8 cellular contexts compared by ENCODE assay signal in the genomic region with DNA sequence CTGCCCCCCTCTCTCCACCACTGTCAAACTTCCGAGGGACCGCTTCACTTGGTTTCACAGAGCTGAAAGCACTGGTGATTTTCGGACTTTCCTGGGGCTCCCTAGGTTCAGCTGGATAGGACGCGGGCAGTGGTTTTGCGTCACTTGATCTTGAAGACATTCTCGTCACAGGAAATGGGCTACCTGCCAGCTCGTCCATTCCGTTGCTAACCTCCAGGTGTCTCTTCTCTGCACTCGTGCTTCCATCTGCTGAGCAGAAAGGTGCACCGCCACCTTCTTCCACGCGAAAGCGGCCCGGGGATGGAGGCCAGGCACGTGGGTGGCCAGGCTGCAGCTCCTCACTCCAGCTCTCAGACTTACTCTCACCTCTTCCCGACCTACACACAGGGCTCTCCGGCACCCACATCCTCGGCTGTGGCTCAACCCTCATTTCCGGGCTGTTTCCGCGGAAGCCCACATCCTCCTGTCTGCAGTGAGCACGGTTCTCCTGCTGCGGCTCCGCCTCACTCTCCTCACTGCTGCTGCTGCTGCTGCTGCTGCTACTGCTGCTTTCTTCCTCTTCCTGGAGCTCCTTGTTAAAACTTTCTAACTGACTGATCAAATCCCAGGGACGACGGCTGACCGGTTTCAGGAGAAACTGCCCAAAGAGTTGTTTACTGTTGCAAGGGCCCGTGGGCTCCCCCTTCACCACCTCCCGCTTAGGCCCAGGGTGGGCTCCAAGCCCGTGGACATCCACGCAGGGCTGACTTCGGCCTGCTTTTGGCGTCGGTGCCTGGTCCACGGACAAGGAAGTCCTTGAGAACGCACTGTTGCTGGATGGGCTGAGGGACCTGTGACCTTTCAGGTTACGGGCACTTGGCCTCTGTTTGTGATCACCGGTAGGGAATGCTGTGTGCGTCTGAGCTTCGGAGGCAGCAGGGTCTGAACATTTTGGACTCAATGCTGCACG. TPM values are rescaled to one million over a fixed set of nuclear protein-coding genes. Genes with fewer than 3 reads are reported as not detected.
DNase-seq lines count a peak whose midpoint lies in the region; ATAC-seq and TF ChIP-seq lines count a peak whose summit lies in the region.

No MANE protein-coding gene starts in this region.

- TF ChIP-seq CTCF in DOHH2 (IDR thresholded peaks at IDR 0.05; ENCODE audit: low read depth, low read length, poor library complexity, severe bottlenecking) (peak; percentile 41), osteoblast (IDR thresholded peaks at IDR 0.05; ENCODE audit: extremely low read depth, low read depth, low read length) (no peak)

- H3K4me1 ChIP-seq in DOHH2 (ENCODE audit: control insufficient read depth, low read length) (peaks cover 28% of the 10 kb centered on the region), osteoblast (ENCODE audit: insufficient read depth, low read length) (no peaks in the 10 kb centered on the region), aorta (ENCODE audit: control insufficient read depth in 1 of 2, insufficient read depth in 2 of 2, low read length in 2 of 2) (peaks cover 0 to 1% of the 10 kb centered on the region in 2 donors)

- H4K20me1 ChIP-seq in DOHH2 (ENCODE audit: control insufficient read depth, insufficient read depth, low read depth, low read length) (no peaks in the 10 kb centered on the region; the same call in 1 of the 2 replicates), osteoblast (ENCODE audit: insufficient read depth, low read length) (peaks cover 21% of the 10 kb centered on the region)

- no peaks in the 10 kb centered on the region for H3K36me3 ChIP-seq in DOHH2 (ENCODE audit: control insufficient read depth, low read length)
- H3K36me3 ChIP-seq in osteoblast (ENCODE audit: insufficient read depth, low read length): peaks cover 50% of the 10 kb centered on the region
- H3K36me3 ChIP-seq in aorta (ENCODE audit: control insufficient read depth in 1 of 2, insufficient read depth in 2 of 2, low read length in 1 of 2): no peaks in the 10 kb centered on the region

- no peaks in the 10 kb centered on the region for H3F3A ChIP-seq in DOHH2 (ENCODE audit: control insufficient read depth, insufficient read depth)

- intact Hi-C loops in aorta (cut with DNase I): no loop called here

- no peaks in the 10 kb centered on the region for H3K9me3 ChIP-seq in DOHH2 (ENCODE audit: control insufficient read depth, insufficient read depth, low read length)
- no peaks in the 10 kb centered on the region for H3K9me3 ChIP-seq in osteoblast (ENCODE audit: low read depth, low read length)
- no peaks in the 10 kb centered on the region for H3K9me3 ChIP-seq in aorta (ENCODE audit: control insufficient read depth, low read length)

- H3K27ac ChIP-seq in DOHH2 (ENCODE audit: low read depth, low read length): peak overlapping the region; percentile 60
- no peak overlapping the region for H3K27ac ChIP-seq in osteoblast (ENCODE audit: low read depth, low read length)
- peak overlapping the region in 1 of 2 donors; percentile 76 for H3K27ac ChIP-seq in aorta (ENCODE audit: low read depth in 1 of 2, low read length in 2 of 2)

- H3K79me2 ChIP-seq in DOHH2 (ENCODE audit: control insufficient read depth, low read length) (no peaks in the 10 kb centered on the region), osteoblast (ENCODE audit: insufficient read depth, low read length) (peaks cover 36% of the 10 kb centered on the region)

- WGBS in aorta, 2 donors: 53 to 54% methylated on average over 42 of the region's 42 CpGs

- ATAC-seq in GM21390 (IDR thresholded peaks at IDR 0.05; ENCODE audit: unreplicated experiment) (peak; percentile 98), aorta (ENCODE audit: low FRiP score) (peak; percentile 62)

- peak overlapping the region; percentile 91 for H3K4me2 ChIP-seq in DOHH2 (ENCODE audit: low read length)
- no peak overlapping the region for H3K4me2 ChIP-seq in osteoblast (ENCODE audit: insufficient read depth, low read length)

- H2AFZ ChIP-seq in osteoblast (ENCODE audit: low read length): no peak overlapping the region

- H3K9me2 ChIP-seq in DOHH2 (replicated peaks; ENCODE audit: control insufficient read depth, low read length): no peaks in the 10 kb centered on the region

- H3K27me3 ChIP-seq in DOHH2 (ENCODE audit: control insufficient read depth, low read length) (0 out of 2 replicates have a peak, but pooled peaks cover 5% of the 10 kb centered on the region), osteoblast (ENCODE audit: insufficient read depth, low read length) (no peaks in the 10 kb centered on the region), aorta (ENCODE audit: control insufficient read depth in 1 of 2, insufficient read depth in 2 of 2, low read length in 1 of 2) (no peaks in the 10 kb centered on the region)

- H3K4me3 ChIP-seq in DOHH2 (ENCODE audit: low read length) (peak overlapping the region; percentile 74), osteoblast (ENCODE audit: insufficient read depth, low read length) (no peak overlapping the region), aorta (ENCODE audit: low read length in 2 of 2) (no peak overlapping the region)
- H3K4me3 ChIP-seq in Jurkat, Clone E6-1 (ENCODE audit: low read length): peak overlapping the region; percentile 51

- peak; percentile 97 for DNase-seq in Jurkat, Clone E6-1 (ENCODE audit: low read depth, low spot score)
- DNase-seq in activated CD4-positive, alpha-beta T cell treated with anti-CD3 and anti-CD28 coated beads for 4 hours: peak; percentile 76 to 81
- DNase-seq in dermis blood vessel endothelial cell (peak; percentile 87), osteoblast (ENCODE audit: insufficient read length, low spot score, missing footprints) (peak; percentile 72), aorta (peak in 1 of 2 donors; percentile 68), NCI-H2107 treated with DMSO at 0.1 percent for 48 hours (lab: John Stamatoyannopoulos, UW; ENCODE audit: unreplicated experiment) (no peak)

RNA-seq across cellular contexts. Expression of a gene that starts 32.1 kb away (rescaled TPM):
- polyA plus RNA-seq in Jurkat, Clone E6-1 (2012; ENCODE audit: insufficient read depth, insufficient read length): 0.49 TPM
- total RNA-seq in dermis blood vessel endothelial cell: 74.7 and 96.4 TPM in 2 replicates
- 47.0 and 52.7 TPM in 2 replicates for total RNA-seq in osteoblast
- 10 to 100 TPM; 53.0 to 82.4 TPM for total RNA-seq in aorta
- polyA plus RNA-seq in aorta: 10 to 100 TPM; 13.6 to 47.3 TPM

Comparison
In these comparisons a context has a peak if more than half of its experiments do, and no peak if none do; other contexts are left out.
1. H3K4me3 ChIP-seq: peak in DOHH2 (single experiment) and Jurkat, Clone E6-1 (single experiment); none in osteoblast (single experiment) and aorta (0 of 2).